In the genomic region with DNA sequence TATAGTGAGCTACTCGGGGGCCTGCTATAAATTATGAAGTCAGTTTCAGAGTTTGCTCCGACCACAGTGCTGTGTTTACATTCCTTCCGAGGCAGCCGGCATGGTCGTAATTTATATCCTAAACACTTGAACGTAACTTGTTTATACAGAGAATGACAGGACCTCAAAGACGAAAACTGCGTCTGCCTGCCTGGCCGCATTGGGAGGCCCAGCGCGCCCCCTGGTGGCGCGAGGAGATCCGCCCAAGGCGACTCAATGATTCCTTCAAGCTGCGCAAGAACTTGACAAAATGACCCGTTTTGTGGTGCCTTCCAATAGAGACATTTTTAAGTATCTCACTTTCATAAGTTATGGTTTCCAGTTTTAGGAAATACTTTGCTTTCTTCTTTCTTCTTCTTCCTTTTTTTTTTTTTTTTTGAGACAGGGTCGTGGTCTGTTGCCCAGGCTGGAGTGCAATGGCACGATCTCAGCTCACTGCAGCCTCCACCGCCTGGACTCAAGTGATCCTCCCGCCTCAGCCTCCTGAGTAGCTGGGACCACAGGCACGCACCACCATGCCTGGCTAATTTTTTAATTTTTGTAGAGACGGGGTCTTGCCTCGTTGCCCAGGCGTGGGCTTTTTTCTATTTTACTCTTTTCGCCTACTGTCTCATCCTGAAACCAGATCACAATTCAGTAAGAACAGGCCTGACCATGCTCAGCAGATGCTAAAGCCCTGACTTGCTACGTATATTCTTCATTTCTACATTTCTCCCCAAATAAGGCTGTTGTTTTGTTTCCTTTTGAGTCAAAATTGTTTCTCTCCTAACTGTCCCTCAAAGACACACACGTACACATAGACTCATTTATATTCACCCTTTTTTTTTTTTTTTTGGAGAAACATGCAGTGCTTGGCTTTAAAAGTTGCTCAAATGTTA, we compare ENCODE assay signal across 8 cellular contexts. TPM values are rescaled to one million over a fixed set of nuclear protein-coding genes. Genes with fewer than 3 reads are reported as not detected.
A peak's percentile ranks its signal among the peaks of the same experiment; 100 is the strongest.
DNase-seq lines count a peak whose midpoint lies in the region; ATAC-seq and TF ChIP-seq lines count a peak whose summit lies in the region.

No MANE protein-coding gene starts in this region.

- H3K9me3 Mint-ChIP-seq in activated CD8-positive, alpha-beta T cell treated with anti-CD3 and anti-CD28 coated beads for 36 hours = no peaks in the 10 kb centered on the region

- no peaks in the 10 kb centered on the region for H3K36me3 Mint-ChIP-seq in activated CD8-positive, alpha-beta T cell treated with anti-CD3 and anti-CD28 coated beads for 36 hours (ENCODE audit: low read depth)

- CTCF ChIA-PET in activated CD8-positive, alpha-beta T cell treated with anti-CD3 and anti-CD28 coated beads for 36 hours (lab: Charles Lee) = interaction anchor here (0.7 to 3.5 kb wide), 36 partner anchors 8 to 814 kb away, joined by 3 to 22 read pairs (median 4); no protein-coding TSS in a partner anchor

- no peak overlapping the region for H3K27ac Mint-ChIP-seq in activated CD8-positive, alpha-beta T cell treated with anti-CD3 and anti-CD28 coated beads for 36 hours

- H3K27me3 Mint-ChIP-seq in activated CD8-positive, alpha-beta T cell treated with anti-CD3 and anti-CD28 coated beads for 36 hours = peaks cover 45% of the 10 kb centered on the region

- no peak overlapping the region for H3K4me3 ChIP-seq in effector memory CD4-positive, alpha-beta T cell (ENCODE audit: insufficient read depth, low read depth, low read length, poor library complexity, severe bottlenecking)

- POLR2A ChIA-PET in activated CD8-positive, alpha-beta T cell treated with anti-CD3 and anti-CD28 coated beads for 36 hours (lab: Charles Lee) = no interaction called here

- no peaks in the 10 kb centered on the region for H3K9me3 ChIP-seq in effector memory CD4-positive, alpha-beta T cell (ENCODE audit: control insufficient read depth, low read length)

- no peak overlapping the region for H3K4me3 Mint-ChIP-seq in activated CD8-positive, alpha-beta T cell treated with anti-CD3 and anti-CD28 coated beads for 36 hours

- H3K4me1 Mint-ChIP-seq in activated CD8-positive, alpha-beta T cell treated with anti-CD3 and anti-CD28 coated beads for 36 hours (ENCODE audit: low read depth) = peaks cover 4% of the 10 kb centered on the region

- peak; percentile 72 for ATAC-seq in HG02798 (IDR thresholded peaks at IDR 0.05; ENCODE audit: poor library complexity, unreplicated experiment)
- ATAC-seq in activated CD8-positive, alpha-beta T cell treated with anti-CD3 and anti-CD28 coated beads for 36 hours = peak; percentile 79
- no peak for ATAC-seq in GM19328 (IDR thresholded peaks at IDR 0.05; ENCODE audit: unreplicated experiment)

- peaks cover 10% of the 10 kb centered on the region for H3K4me1 ChIP-seq in effector memory CD4-positive, alpha-beta T cell (ENCODE audit: control insufficient read depth, insufficient read depth, low read length, poor library complexity, severe bottlenecking)

- H3K27ac ChIP-seq in effector memory CD4-positive, alpha-beta T cell (ENCODE audit: insufficient read depth, low read length, poor library complexity, severe bottlenecking) = no peak overlapping the region

- peaks cover 43% of the 10 kb centered on the region for H3K27me3 ChIP-seq in effector memory CD4-positive, alpha-beta T cell (replicated peaks; ENCODE audit: control insufficient read depth, insufficient read depth, low read length, poor library complexity, severe bottlenecking)

- peak; percentile 92 for TF ChIP-seq CTCF in activated CD8-positive, alpha-beta T cell treated with anti-CD3 and anti-CD28 coated beads for 36 hours (IDR thresholded peaks at IDR 0.05)

- H3K36me3 ChIP-seq in effector memory CD4-positive, alpha-beta T cell (ENCODE audit: control insufficient read depth, insufficient read depth, low read length) = no peaks in the 10 kb centered on the region

- intact Hi-C loops in activated CD8-positive, alpha-beta T cell treated with anti-CD3 and anti-CD28 coated beads for 36 hours (cut with micrococcal nuclease) = loop anchor here (5.0 kb wide), 1 partner anchor 600 kb away; no protein-coding TSS in a partner anchor

- DNase-seq in ELF-1 (ENCODE audit: low read depth, low spot score) (peak; percentile 87), NCI-H748 (lab: John Stamatoyannopoulos, UW; ENCODE audit: unreplicated experiment) (peak; percentile 86), midbrain (lab: John Stamatoyannopoulos, UW) (peak; percentile 47)
- DNase-seq in activated CD8-positive, alpha-beta T cell treated with anti-CD3 and anti-CD28 coated beads for 36 hours = peak; percentile 84
- DNase-seq in effector memory CD4-positive, alpha-beta T cell = peak; percentile 16 to 49 (median 25)
- DNase-seq in stimulated activated CD8-positive, alpha-beta memory T cell treated with anti-CD3 and anti-CD28 coated beads, Interleukin-4, amount 100 ng/mL, for 24 hours (ENCODE audit: low read depth) = peak; percentile 55

RNA-seq across cellular contexts. Expression of a gene that starts 7.8 kb away (rescaled TPM):
- not detected for total RNA-seq in activated CD8-positive, alpha-beta T cell treated with anti-CD3 and anti-CD28 coated beads for 36 hours

Comparison
In these comparisons a context has a peak if more than half of its experiments do, and no peak if none do; other contexts are left out.
1. DNase-seq: peak in every context shown above with its lines; median percentile 87 in ELF-1; 86 in NCI-H748; 84 in activated CD8-positive, alpha-beta T cell treated with anti-CD3 and anti-CD28 coated beads for 36 hours; 55 in stimulated activated CD8-positive, alpha-beta memory T cell treated with anti-CD3 and anti-CD28 coated beads, Interleukin-4, amount 100 ng/mL, for 24 hours; 47 in midbrain; 25 in effector memory CD4-positive, alpha-beta T cell.